ENCODE assay signal across 11 cellular contexts in genomic region chr3:137767146-137768020, GRCh38.
A peak's percentile ranks its signal among the peaks of the same experiment; 100 is the strongest.
DNase-seq lines count a peak whose midpoint lies in the region; ATAC-seq lines count a peak whose summit lies in the region.
"Had no signal": no experiment of that assay in that cellular context is flagged by ENCODE, and none has a peak within 500 bp of the region (broad histone marks: within the 10 kb centered on the region; RNA-seq: fewer than 3 reads in every experiment).

No MANE protein-coding gene starts in this region.

- peaks cover 4 to 9% of the 10 kb centered on the region in 2 donors for H3K4me1 Mint-ChIP-seq in effector memory CD8-positive, alpha-beta T cell (ENCODE audit: low read depth in 2 of 2)

- H3K27ac Mint-ChIP-seq in effector memory CD8-positive, alpha-beta T cell, result no peak overlapping the region
- H3K27ac Mint-ChIP-seq: activated CD8-positive, alpha-beta T cell treated with anti-CD3 and anti-CD28 coated beads, Interleukin-2, amount 10 ng/mL, durations not matched to agents 7 days and 5 days had no signal

- peaks cover 97% of the 10 kb centered on the region for H3K27me3 ChIP-seq in iPS-15b (ENCODE audit: control insufficient read depth, insufficient read depth, low read length)

- DNase-seq in NCI-H748 (lab: John Stamatoyannopoulos, UW; ENCODE audit: unreplicated experiment), result peak; percentile 57
- DNase-seq in retina, result peak; percentile 78
- no peak for DNase-seq in inferior parietal cortex (ENCODE audit: extremely low spot score)
- no peak for DNase-seq in effector memory CD8-positive, alpha-beta T cell
- DNase-seq: activated CD8-positive, alpha-beta T cell treated with anti-CD3 and anti-CD28 coated beads, Interleukin-2, amount 10 ng/mL, durations not matched to agents 7 days and 5 days; midbrain; NCI-H226 had no signal

- H3K36me3 ChIP-seq in ES-I3 (ENCODE audit: insufficient read depth, low read length), result no peaks in the 10 kb centered on the region
- no peaks in the 10 kb centered on the region for H3K36me3 ChIP-seq in iPS-15b (ENCODE audit: control insufficient read depth, insufficient read depth, low read length)

- H3K36me3 Mint-ChIP-seq in effector memory CD8-positive, alpha-beta T cell (ENCODE audit: insufficient read depth), result peaks cover 5% of the 10 kb centered on the region

- peak overlapping the region; percentile 41 for H3K4me3 ChIP-seq in iPS-15b (ENCODE audit: low read depth, low read length)

- H3K9me3 ChIP-seq in ES-I3 (ENCODE audit: control insufficient read depth, insufficient read depth, low read length), result no peaks in the 10 kb centered on the region
- no peaks in the 10 kb centered on the region for H3K9me3 ChIP-seq in iPS-15b (ENCODE audit: control insufficient read depth, insufficient read depth, low read length)

- H3K27me3 Mint-ChIP-seq in effector memory CD8-positive, alpha-beta T cell, result peaks cover 70 to 95% of the 10 kb centered on the region in 2 donors

- ATAC-seq in HG03457 (IDR thresholded peaks at IDR 0.05; ENCODE audit: unreplicated experiment), result no peak
- ATAC-seq in effector memory CD8-positive, alpha-beta T cell (replicated peaks), result no peak
- no peak for ATAC-seq in HG03196 (IDR thresholded peaks at IDR 0.05; ENCODE audit: unreplicated experiment)
- ATAC-seq: activated CD8-positive, alpha-beta T cell treated with anti-CD3 and anti-CD28 coated beads, Interleukin-2, amount 10 ng/mL, durations not matched to agents 7 days and 5 days had no signal

- H3K9me3 Mint-ChIP-seq in effector memory CD8-positive, alpha-beta T cell, result no peaks in the 10 kb centered on the region

- H3K4me1 ChIP-seq in ES-I3 (ENCODE audit: insufficient read depth, low read length), result peaks cover 11% of the 10 kb centered on the region; the same call in 1 of the 2 replicates
- peaks cover 28% of the 10 kb centered on the region for H3K4me1 ChIP-seq in iPS-15b (ENCODE audit: control insufficient read depth, insufficient read depth, low read length)

- H3K9ac ChIP-seq in ES-I3 (ENCODE audit: low read depth, low read length) (peak overlapping the region; percentile 57; the same call in 1 of the 2 replicates), iPS-15b (ENCODE audit: low read depth, low read length) (no peak overlapping the region)

- no peak overlapping the region for H3K4me3 Mint-ChIP-seq in effector memory CD8-positive, alpha-beta T cell
- H3K4me3 Mint-ChIP-seq: activated CD8-positive, alpha-beta T cell treated with anti-CD3 and anti-CD28 coated beads, Interleukin-2, amount 10 ng/mL, durations not matched to agents 7 days and 5 days had no signal

Comparison
In these comparisons a context has a peak if more than half of its experiments do, and no peak if none do; other contexts are left out.
1. DNase-seq: peak in NCI-H748 (single experiment) and retina (single experiment); none in inferior parietal cortex (single experiment) and effector memory CD8-positive, alpha-beta T cell (0 of 3).